12 cellular contexts compared by ENCODE assay signal in the genomic region with DNA sequence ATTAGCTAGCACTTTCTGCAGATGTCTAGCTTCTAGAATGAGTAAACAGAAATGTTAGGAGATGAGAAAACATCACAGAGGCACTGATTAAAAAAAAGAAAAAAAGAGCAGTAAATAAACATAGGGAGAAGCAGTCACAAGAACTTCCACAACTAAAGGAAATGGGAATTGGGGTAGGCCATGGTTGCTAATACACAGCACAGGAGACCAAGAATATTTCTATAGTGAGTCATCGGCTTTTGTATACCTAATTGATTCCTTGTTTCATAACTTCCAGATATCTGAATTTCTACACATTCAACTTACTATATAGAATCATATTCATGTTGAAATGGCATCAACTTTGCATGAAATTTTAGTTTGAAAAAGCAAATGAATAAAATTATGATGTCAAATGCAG. TPM values are rescaled to one million over a fixed set of nuclear protein-coding genes. Genes with fewer than 3 reads are reported as not detected.
DNase-seq lines count a peak whose midpoint lies in the region; ATAC-seq, FAIRE-seq and TF ChIP-seq lines count a peak whose summit lies in the region.
"Had no signal": no experiment of that assay in that cellular context is flagged by ENCODE, and none has a peak within 500 bp of the region (broad histone marks: within the 10 kb centered on the region; RNA-seq: fewer than 3 reads in every experiment).

No MANE protein-coding gene starts in this region.

- TF ChIP-seq CTCF in fibroblast of villous mesenchyme (IDR thresholded peaks at IDR 0.05; ENCODE audit: insufficient read depth, low read depth, low read length), result no peak
- no peak for TF ChIP-seq CTCF in retinal pigment epithelial cell (conservative IDR thresholded peaks at IDR 0.05; ENCODE audit: low read depth, low read length)
- no peak for TF ChIP-seq CTCF in BE2C (IDR thresholded peaks at IDR 0.05; ENCODE audit: low read depth, low read length)

- peak; percentile 66 for DNase-seq in GM03348 (ENCODE audit: low spot score)
- DNase-seq in SW 1271 (lab: John Stamatoyannopoulos, UW), result peak; percentile 16 to 77
- peak; percentile 66 for DNase-seq in fibroblast of villous mesenchyme (ENCODE audit: low read depth)
- peak; percentile 74 for DNase-seq in retinal pigment epithelial cell (ENCODE audit: low read depth)
- DNase-seq in stimulated activated CD4-positive, alpha-beta T cell treated with anti-CD3 and anti-CD28 coated beads, Interleukin-4, amount 100 ng/mL, for 24 hours, result no peak
- no peak for DNase-seq in BE2C
- no peak for DNase-seq in GM19239 (ENCODE audit: insufficient read length, low spot score)
- DNase-seq: DMS79; GOT3; stimulated activated naive CD8-positive, alpha-beta T cell treated with anti-CD3 and anti-CD28 coated beads, Interleukin-15, Interleukin-2, amounts not matched to agents 100 U/mL and 50 U/mL, for 24 hours had no signal

- no peaks in the 10 kb centered on the region for H3K9me3 ChIP-seq in BE2C

- FAIRE-seq in GM19239 (lab: Jason Lieb, UNC), result no peak

- H3K4me3 ChIP-seq in fibroblast of villous mesenchyme (ENCODE audit: low read depth, low read length) (no peak overlapping the region), retinal pigment epithelial cell (ENCODE audit: low read length) (no peak overlapping the region), BE2C (ENCODE audit: low read depth, low read length) (no peak overlapping the region)
- H3K4me3 ChIP-seq: skin epidermis had no signal

- ATAC-seq in HG02798 (IDR thresholded peaks at IDR 0.05; ENCODE audit: poor library complexity, unreplicated experiment), result no peak
- ATAC-seq: stimulated activated naive CD8-positive, alpha-beta T cell treated with anti-CD3 and anti-CD28 coated beads, Interleukin-15, Interleukin-2, amounts not matched to agents 100 U/mL and 50 U/mL, for 24 hours had no signal

- H3K27me3 ChIP-seq in BE2C, result no peaks in the 10 kb centered on the region

- no peaks in the 10 kb centered on the region for H3K4me1 ChIP-seq in BE2C

- no peaks in the 10 kb centered on the region for H3K36me3 ChIP-seq in BE2C

RNA-seq across cellular contexts. Expression of a gene that starts 47.3 kb away (rescaled TPM):
- total RNA-seq in fibroblast of villous mesenchyme, result 99.5 and 110 TPM in 2 replicates
- polyA plus RNA-seq in BE2C (2012; ENCODE audit: insufficient read depth, insufficient read length, low read depth), result 145 TPM

Comparison
In these comparisons a context has a peak if more than half of its experiments do, and no peak if none do; other contexts are left out.
1. DNase-seq: peak in GM03348 (single experiment), SW 1271 (2 of 2), fibroblast of villous mesenchyme (single experiment) and retinal pigment epithelial cell (single experiment); none in stimulated activated CD4-positive, alpha-beta T cell treated with anti-CD3 and anti-CD28 coated beads, Interleukin-4, amount 100 ng/mL, for 24 hours (single experiment), BE2C (single experiment) and GM19239 (single experiment).